16 cellular contexts compared by ENCODE assay signal in genomic region chr1:15354580-15354965, GRCh38. TPM values are rescaled to one million over a fixed set of nuclear protein-coding genes. Genes with fewer than 3 reads are reported as not detected.
A peak's percentile ranks its signal among the peaks of the same experiment; 100 is the strongest.
DNase-seq lines count a peak whose midpoint lies in the region; ATAC-seq, FAIRE-seq and TF ChIP-seq lines count a peak whose summit lies in the region.
"Had no signal": no experiment of that assay in that cellular context is flagged by ENCODE, and none has a peak within 500 bp of the region (broad histone marks: within the 10 kb centered on the region; RNA-seq: fewer than 3 reads in every experiment).

No MANE protein-coding gene starts in this region.

- BruUV-seq in endothelial cell of umbilical vein (replicated peaks; lab: Mats Ljungman, UMichigan): no TSS peak

- no peaks in the 10 kb centered on the region for H3K27me3 ChIP-seq in endothelial cell of umbilical vein (ENCODE audit: control insufficient read depth in 2 of 2, insufficient read depth in 2 of 2, low read length in 2 of 2)
- H3K27me3 ChIP-seq: neutrophil had no signal

- peaks cover 2% of the 10 kb centered on the region for H3K27me3 Mint-ChIP-seq in activated CD8-positive, alpha-beta T cell treated with anti-CD3 and anti-CD28 coated beads for 36 hours
- peaks cover 15% of the 10 kb centered on the region for H3K27me3 Mint-ChIP-seq in activated CD8-positive, alpha-beta T cell treated with anti-CD3 and anti-CD28 coated beads, Interleukin-2, amount 10 ng/mL, durations not matched to agents 7 days and 5 days (ENCODE audit: low read depth)

- H3K9me1 ChIP-seq in endothelial cell of umbilical vein (replicated peaks; ENCODE audit: control insufficient read depth, extremely low read depth, insufficient read depth, low read length): no peaks in the 10 kb centered on the region

- FAIRE-seq in RCC 7860 (lab: Jason Lieb, UNC): peak; percentile 50
- peak; percentile 42 for FAIRE-seq in endothelial cell of umbilical vein (lab: Jason Lieb, UNC)

- no peak overlapping the region for H3K4me3 ChIP-seq in endothelial cell of umbilical vein (replicated peaks in 1 of 3; ENCODE audit: insufficient read depth in 1 of 3, low read depth in 1 of 3, low read length in 3 of 3)
- H3K4me3 ChIP-seq in mucosa of descending colon: no peak overlapping the region
- H3K4me3 ChIP-seq: SK-N-MC had no signal

- H3K36me3 ChIP-seq in endothelial cell of umbilical vein (ENCODE audit: control insufficient read depth in 2 of 2, extremely low read depth in 1 of 2, insufficient read depth in 2 of 2, low read length in 2 of 2): no peaks in the 10 kb centered on the region
- H3K36me3 ChIP-seq in mucosa of descending colon (ENCODE audit: low read depth): no peaks in the 10 kb centered on the region
- H3K36me3 ChIP-seq: neutrophil, WERI-Rb-1 had no signal

- CTCF ChIA-PET in activated CD8-positive, alpha-beta T cell treated with anti-CD3 and anti-CD28 coated beads for 36 hours (lab: Charles Lee): interaction anchor here (1.5 kb wide), 1 partner anchor 32 kb away, joined by 4 read pairs; no protein-coding TSS in a partner anchor
- CTCF ChIA-PET in activated CD8-positive, alpha-beta T cell treated with anti-CD3 and anti-CD28 coated beads, Interleukin-2, amount 10 ng/mL, durations not matched to agents 7 days and 5 days (lab: Charles Lee): interaction anchor here (1.3 kb wide), 1 partner anchor 32 kb away, joined by 3 read pairs; no protein-coding TSS in a partner anchor
- CTCF ChIA-PET in endothelial cell of umbilical vein (lab: Charles Lee): interaction anchor here (1.4 to 2.1 kb wide), 2 partner anchors 31 to 65 kb away, joined by 3 to 8 read pairs; no protein-coding TSS in a partner anchor

- no peak for TF ChIP-seq POLR2A in endothelial cell of umbilical vein (IDR thresholded peaks at IDR 0.05; ENCODE audit: low read depth, low read length)

- no peaks in the 10 kb centered on the region for H3K79me2 ChIP-seq in endothelial cell of umbilical vein (ENCODE audit: control insufficient read depth, insufficient read depth, low read length)

- H3K4me1 ChIP-seq in endothelial cell of umbilical vein (ENCODE audit: control insufficient read depth, extremely low read depth, insufficient read depth, low read length): peaks cover 20% of the 10 kb centered on the region
- H3K4me1 ChIP-seq in mucosa of descending colon (ENCODE audit: low read depth): peaks cover 19% of the 10 kb centered on the region

- no peak overlapping the region for H3K4me2 ChIP-seq in endothelial cell of umbilical vein (ENCODE audit: insufficient read depth, low read length)

- no peak for TF ChIP-seq CTCF in activated CD8-positive, alpha-beta T cell treated with anti-CD3 and anti-CD28 coated beads for 36 hours (IDR thresholded peaks at IDR 0.05)
- TF ChIP-seq CTCF in endothelial cell of umbilical vein (IDR thresholded peaks at IDR 0.05; ENCODE audit: extremely low read depth in 1 of 2, insufficient read depth in 1 of 2, low read depth in 1 of 2, low read length in 2 of 2): no peak
- TF ChIP-seq CTCF in mucosa of descending colon (IDR thresholded peaks at IDR 0.05): no peak

- DNase-seq in activated CD8-positive, alpha-beta T cell treated with anti-CD3 and anti-CD28 coated beads for 36 hours: no peak
- DNase-seq in activated CD8-positive, alpha-beta T cell treated with anti-CD3 and anti-CD28 coated beads, Interleukin-2, amount 10 ng/mL, durations not matched to agents 7 days and 5 days: no peak
- peak; percentile 48 for DNase-seq in RCC 7860 (ENCODE audit: low spot score)
- DNase-seq in endothelial cell of umbilical vein (ENCODE audit: low read depth, low spot score): no peak
- no peak for DNase-seq in stimulated activated effector memory CD8-positive, alpha-beta T cell treated with anti-CD3 and anti-CD28 coated beads, Interleukin-12 subunit alpha, Interleukin-12 subunit beta, amount 100 ng/mL, for 72 hours (ENCODE audit: low spot score in 2 of 2)
- no peak for DNase-seq in mucosa of descending colon
- no peak for DNase-seq in Ammon's horn (ENCODE audit: low spot score)
- DNase-seq: activated CD8-positive, alpha-beta memory T cell treated with anti-CD3 and anti-CD28 coated beads, Interleukin-2, amount 50 U/mL, for 4 hours; foreskin melanocyte; mesendoderm; NCI-H2171; stimulated activated naive CD4-positive, alpha-beta T cell treated with Interleukin-2 at 50 U/mL for 16 hours; WERI-Rb-1 had no signal

- intact Hi-C loops in activated CD8-positive, alpha-beta T cell treated with anti-CD3 and anti-CD28 coated beads for 36 hours (cut with micrococcal nuclease): no loop called here
- intact Hi-C loops in endothelial cell of umbilical vein (cut with micrococcal nuclease): no loop called here
- intact Hi-C loops in mucosa of descending colon (cut with DNase I, micrococcal nuclease): no loop called here

- no peaks in the 10 kb centered on the region for H3K9me3 ChIP-seq in endothelial cell of umbilical vein (replicated peaks; ENCODE audit: control insufficient read depth, insufficient read depth, low read length)
- no peaks in the 10 kb centered on the region for H3K9me3 ChIP-seq in mucosa of descending colon
- H3K9me3 ChIP-seq: neutrophil had no signal

- H3K27ac Mint-ChIP-seq in activated CD8-positive, alpha-beta T cell treated with anti-CD3 and anti-CD28 coated beads for 36 hours: no peak overlapping the region
- H3K27ac Mint-ChIP-seq in activated CD8-positive, alpha-beta T cell treated with anti-CD3 and anti-CD28 coated beads, Interleukin-2, amount 10 ng/mL, durations not matched to agents 7 days and 5 days: no peak overlapping the region
- H3K27ac Mint-ChIP-seq in stimulated activated effector memory CD8-positive, alpha-beta T cell treated with anti-CD3 and anti-CD28 coated beads, Interleukin-12 subunit alpha, Interleukin-12 subunit beta, amount 100 ng/mL, for 72 hours: no peak overlapping the region

- H2AFZ ChIP-seq in endothelial cell of umbilical vein (ENCODE audit: low read depth, low read length): no peak overlapping the region

- dilution Hi-C loops in endothelial cell of umbilical vein (cut with MboI; ENCODE audit: extremely low pct_ligation_motif_present, low sequenced_read_pairs): no loop called here

- POLR2A ChIA-PET in activated CD8-positive, alpha-beta T cell treated with anti-CD3 and anti-CD28 coated beads for 36 hours (lab: Charles Lee): no interaction called here
- POLR2A ChIA-PET in activated CD8-positive, alpha-beta T cell treated with anti-CD3 and anti-CD28 coated beads, Interleukin-2, amount 10 ng/mL, durations not matched to agents 7 days and 5 days (lab: Charles Lee): no interaction called here
- POLR2A ChIA-PET in endothelial cell of umbilical vein (lab: Charles Lee): no interaction called here

- H3K4me1 Mint-ChIP-seq in activated CD8-positive, alpha-beta T cell treated with anti-CD3 and anti-CD28 coated beads for 36 hours (ENCODE audit: low read depth): peaks cover 32% of the 10 kb centered on the region
- peaks cover 26% of the 10 kb centered on the region for H3K4me1 Mint-ChIP-seq in activated CD8-positive, alpha-beta T cell treated with anti-CD3 and anti-CD28 coated beads, Interleukin-2, amount 10 ng/mL, durations not matched to agents 7 days and 5 days (ENCODE audit: low read depth)
- peaks cover 58% of the 10 kb centered on the region for H3K4me1 Mint-ChIP-seq in stimulated activated effector memory CD8-positive, alpha-beta T cell treated with anti-CD3 and anti-CD28 coated beads, Interleukin-12 subunit alpha, Interleukin-12 subunit beta, amount 100 ng/mL, for 72 hours

- peak; percentile 11 for ATAC-seq in activated CD8-positive, alpha-beta T cell treated with anti-CD3 and anti-CD28 coated beads for 36 hours
- ATAC-seq in activated CD8-positive, alpha-beta T cell treated with anti-CD3 and anti-CD28 coated beads, Interleukin-2, amount 10 ng/mL, durations not matched to agents 7 days and 5 days: no peak
- peak; percentile 45 for ATAC-seq in stimulated activated effector memory CD8-positive, alpha-beta T cell treated with anti-CD3 and anti-CD28 coated beads, Interleukin-12 subunit alpha, Interleukin-12 subunit beta, amount 100 ng/mL, for 72 hours
- ATAC-seq in HG02973 (IDR thresholded peaks at IDR 0.05; ENCODE audit: unreplicated experiment) (no peak), mucosa of descending colon (no peak)

- H3K4me3 Mint-ChIP-seq in activated CD8-positive, alpha-beta T cell treated with anti-CD3 and anti-CD28 coated beads for 36 hours: no peak overlapping the region
- H3K4me3 Mint-ChIP-seq in activated CD8-positive, alpha-beta T cell treated with anti-CD3 and anti-CD28 coated beads, Interleukin-2, amount 10 ng/mL, durations not matched to agents 7 days and 5 days: no peak overlapping the region
- H3K4me3 Mint-ChIP-seq in stimulated activated effector memory CD8-positive, alpha-beta T cell treated with anti-CD3 and anti-CD28 coated beads, Interleukin-12 subunit alpha, Interleukin-12 subunit beta, amount 100 ng/mL, for 72 hours: no peak overlapping the region

- peaks cover 2% of the 10 kb centered on the region for H3K9me3 Mint-ChIP-seq in activated CD8-positive, alpha-beta T cell treated with anti-CD3 and anti-CD28 coated beads for 36 hours
- no peaks in the 10 kb centered on the region for H3K9me3 Mint-ChIP-seq in activated CD8-positive, alpha-beta T cell treated with anti-CD3 and anti-CD28 coated beads, Interleukin-2, amount 10 ng/mL, durations not matched to agents 7 days and 5 days (ENCODE audit: insufficient read depth)
- H3K9me3 Mint-ChIP-seq in stimulated activated effector memory CD8-positive, alpha-beta T cell treated with anti-CD3 and anti-CD28 coated beads, Interleukin-12 subunit alpha, Interleukin-12 subunit beta, amount 100 ng/mL, for 72 hours: no peaks in the 10 kb centered on the region

- H4K20me1 ChIP-seq in endothelial cell of umbilical vein (replicated peaks; ENCODE audit: control insufficient read depth, extremely low read depth, insufficient read depth, low read length): no peaks in the 10 kb centered on the region

- no peaks in the 10 kb centered on the region for H3K36me3 Mint-ChIP-seq in activated CD8-positive, alpha-beta T cell treated with anti-CD3 and anti-CD28 coated beads for 36 hours (ENCODE audit: low read depth)
- H3K36me3 Mint-ChIP-seq in activated CD8-positive, alpha-beta T cell treated with anti-CD3 and anti-CD28 coated beads, Interleukin-2, amount 10 ng/mL, durations not matched to agents 7 days and 5 days (ENCODE audit: low read depth): no peaks in the 10 kb centered on the region
- H3K36me3 Mint-ChIP-seq in stimulated activated effector memory CD8-positive, alpha-beta T cell treated with anti-CD3 and anti-CD28 coated beads, Interleukin-12 subunit alpha, Interleukin-12 subunit beta, amount 100 ng/mL, for 72 hours: peaks cover 11% of the 10 kb centered on the region

- H3K9ac ChIP-seq in endothelial cell of umbilical vein (replicated peaks; ENCODE audit: extremely low read depth, insufficient read depth, low read length): no peak overlapping the region

- H3K27ac ChIP-seq in endothelial cell of umbilical vein (ENCODE audit: insufficient read depth, low read depth, low read length): no peak overlapping the region
- H3K27ac ChIP-seq: neutrophil, SK-N-MC, WERI-Rb-1 had no signal

RNA-seq across cellular contexts. Expression of gene EFHD2, which starts 55.1 kb away (rescaled TPM):
- total RNA-seq in activated CD8-positive, alpha-beta T cell treated with anti-CD3 and anti-CD28 coated beads for 36 hours: 10 to 100 TPM; 45.6 to 45.8 TPM
- total RNA-seq in activated CD8-positive, alpha-beta T cell treated with anti-CD3 and anti-CD28 coated beads, Interleukin-2, amount 10 ng/mL, durations not matched to agents 7 days and 5 days: 10 to 100 TPM; 71.0 to 71.8 TPM
- total RNA-seq in endothelial cell of umbilical vein (65.5 and 73.5 TPM in 2 replicates), mucosa of descending colon (100 to 1,000 TPM in 2 of 3 donors, 10 to 100 TPM in 1; 89.5 to 197 (median 154) TPM)
- 50.2 TPM in 2 replicates for polyA plus RNA-seq in endothelial cell of umbilical vein
- polyA plus RNA-seq in endothelial cell of umbilical vein (2011; cell fraction: cytosol; rRNA removed): 31.3 and 38.7 TPM in 2 replicates
- 27.8 and 32.7 TPM in 2 replicates for polyA plus RNA-seq in endothelial cell of umbilical vein (2011; cell fraction: nucleus; rRNA removed)
- polyA plus RNA-seq in endothelial cell of umbilical vein (2012): 46.5 and 54.8 TPM in 2 replicates
- polyA minus RNA-seq in endothelial cell of umbilical vein: 15.7 and 16.8 TPM in 2 replicates
- polyA minus RNA-seq in endothelial cell of umbilical vein (2011; cell fraction: cytosol; rRNA and poly(A)+ RNA removed): 56.9 TPM
- polyA minus RNA-seq in endothelial cell of umbilical vein (2011; cell fraction: nucleus; rRNA and poly(A)+ RNA removed): 7.2 and 11.2 TPM in 2 replicates

Comparison
In these comparisons a context has a peak if more than half of its experiments do, and no peak if none do; other contexts are left out.
1. ATAC-seq: peak in activated CD8-positive, alpha-beta T cell treated with anti-CD3 and anti-CD28 coated beads for 36 hours (single experiment) and stimulated activated effector memory CD8-positive, alpha-beta T cell treated with anti-CD3 and anti-CD28 coated beads, Interleukin-12 subunit alpha, Interleukin-12 subunit beta, amount 100 ng/mL, for 72 hours (single experiment); none in activated CD8-positive, alpha-beta T cell treated with anti-CD3 and anti-CD28 coated beads, Interleukin-2, amount 10 ng/mL, durations not matched to agents 7 days and 5 days (single experiment), HG02973 (single experiment) and mucosa of descending colon (single experiment).